In the genomic region with DNA sequence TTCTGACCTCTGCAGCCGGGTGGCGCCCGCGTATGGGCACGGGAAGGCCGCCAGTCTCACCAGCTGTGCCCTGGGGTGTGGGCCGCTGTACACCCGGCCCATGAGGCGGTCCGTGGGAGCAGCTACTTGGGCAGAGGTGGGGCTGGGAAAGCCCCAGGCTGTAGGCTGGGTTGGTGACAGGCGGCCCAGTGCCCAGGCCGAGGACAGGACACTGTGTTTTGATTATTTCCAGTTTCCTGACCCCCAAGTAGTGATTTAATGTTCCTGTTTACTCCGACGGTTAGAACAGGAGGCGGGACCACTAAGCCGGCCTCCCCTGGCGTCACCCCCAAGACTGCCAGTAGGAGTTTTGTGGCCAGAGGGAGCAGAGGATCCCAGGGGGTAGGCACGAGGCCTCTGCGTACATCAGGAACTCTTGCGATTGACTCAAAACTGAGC, we compare ENCODE assay signal across 22 cellular contexts. TPM values are rescaled to one million over a fixed set of nuclear protein-coding genes. Genes with fewer than 3 reads are reported as not detected.
DNase-seq lines count a peak whose midpoint lies in the region; ATAC-seq and TF ChIP-seq lines count a peak whose summit lies in the region.
"Had no signal": no experiment of that assay in that cellular context is flagged by ENCODE, and none has a peak within 500 bp of the region (broad histone marks: within the 10 kb centered on the region; RNA-seq: fewer than 3 reads in every experiment).

No MANE protein-coding gene starts in this region.

- DNase-seq in Right ventricle myocardium superior (peak; percentile 62), heart left ventricle (no peak), left lobe of liver (ENCODE audit: low spot score) (no peak), sciatic nerve (ENCODE audit: low spot score) (no peak), aorta (no peak), WTC11 (ENCODE audit: low spot score) (no peak)
- DNase-seq: activated effector memory CD4-positive, alpha-beta T cell treated with anti-CD3 and anti-CD28 coated beads, Interleukin-2, amount 50 U/mL, for 16 hours; amniotic stem cell; effector memory CD8-positive, alpha-beta T cell; mesenchymal stem cell; NCI-H1105; NCI-H2107; NCI-H526 treated with DMSO at 0.1 percent for 48 hours; stimulated activated CD4-positive, alpha-beta T cell treated with anti-CD3 and anti-CD28 coated beads, Interleukin-4, amount 100 ng/mL, for 24 hours had no signal

- CTCF ChIA-PET in WTC11 (lab: Charles Lee) = interaction anchor here (2.1 kb wide), 1 partner anchor 15 kb away, joined by 6 read pairs; no protein-coding TSS in a partner anchor

- no peak overlapping the region for H3K4me3 Mint-ChIP-seq in WTC11
- H3K4me3 Mint-ChIP-seq: effector memory CD8-positive, alpha-beta T cell; neural crest cell had no signal

- TF ChIP-seq POLR2A in heart left ventricle (IDR thresholded peaks at IDR 0.05) = no peak

- H3K27ac ChIP-seq in heart left ventricle = no peak overlapping the region
- H3K27ac ChIP-seq in aorta (ENCODE audit: low read depth in 1 of 2, low read length in 2 of 2) = no peak overlapping the region
- H3K27ac ChIP-seq: thoracic aorta had no signal

- no peak for TF ChIP-seq CTCF in heart left ventricle (IDR thresholded peaks at IDR 0.05)
- no peak for TF ChIP-seq CTCF in WTC11 (IDR thresholded peaks at IDR 0.05)

- no peaks in the 10 kb centered on the region for H3K27me3 Mint-ChIP-seq in WTC11 (ENCODE audit: low read depth)

- H3K27me3 ChIP-seq in heart left ventricle (peaks cover 0 to 6% (median 0%) of the 10 kb centered on the region in 9 donors), aorta (ENCODE audit: control insufficient read depth in 1 of 2, insufficient read depth in 2 of 2, low read length in 1 of 2) (no peaks in the 10 kb centered on the region)

- ATAC-seq in Right ventricle myocardium superior (ENCODE audit: poor library complexity) = peak; percentile 25
- no peak for ATAC-seq in heart left ventricle
- ATAC-seq in left lobe of liver = peak; percentile 54
- ATAC-seq in sciatic nerve = peak; percentile 75
- ATAC-seq in aorta (ENCODE audit: low FRiP score) = peak; percentile 59
- no peak for ATAC-seq in WTC11
- no peak for ATAC-seq in HG03432 (IDR thresholded peaks at IDR 0.05; ENCODE audit: unreplicated experiment)
- no peak for ATAC-seq in GM18519 (IDR thresholded peaks at IDR 0.05; ENCODE audit: low FRiP score, unreplicated experiment)
- ATAC-seq: effector memory CD8-positive, alpha-beta T cell had no signal

- no peaks in the 10 kb centered on the region for H3K36me3 ChIP-seq in heart left ventricle
- H3K36me3 ChIP-seq in aorta (ENCODE audit: control insufficient read depth in 1 of 2, insufficient read depth in 2 of 2, low read length in 1 of 2) = no peaks in the 10 kb centered on the region
- H3K36me3 ChIP-seq: HAP-1, thoracic aorta had no signal

- H3K9me3 Mint-ChIP-seq in WTC11 = peaks cover 19% of the 10 kb centered on the region

- H3K4me1 ChIP-seq in heart left ventricle = no peaks in the 10 kb centered on the region
- H3K4me1 ChIP-seq in aorta (ENCODE audit: control insufficient read depth in 1 of 2, insufficient read depth in 2 of 2, low read length in 2 of 2) = no peaks in the 10 kb centered on the region
- H3K4me1 ChIP-seq: A549, HAP-1 had no signal

- POLR2A ChIA-PET in WTC11 (lab: Charles Lee) = no interaction called here

- intact Hi-C loops in Right ventricle myocardium superior (cut with DNase I) (no loop called here), heart left ventricle (cut with DNase I) (no loop called here), sciatic nerve (cut with DNase I) (no loop called here), aorta (cut with DNase I) (no loop called here)

- H3K4me1 Mint-ChIP-seq in WTC11 = peaks cover 5% of the 10 kb centered on the region; the same call in 1 of the 2 replicates
- H3K4me1 Mint-ChIP-seq: neural crest cell had no signal

- 70 to 78% (median 77%) methylated on average over 14 to 20 of the region's 20 CpGs for WGBS in heart left ventricle, 4 donors
- 88 to 91% methylated on average over 20 of the region's 20 CpGs for WGBS in aorta, 2 donors

- H3K9me3 ChIP-seq in heart left ventricle (peaks cover 0 to 6% (median 0%) of the 10 kb centered on the region in 12 donors), aorta (ENCODE audit: control insufficient read depth, low read length) (no peaks in the 10 kb centered on the region)
- H3K9me3 ChIP-seq: HAP-1, thoracic aorta had no signal

- H3K36me3 Mint-ChIP-seq in WTC11 = peaks cover 16% of the 10 kb centered on the region

- no peak overlapping the region for H3K27ac Mint-ChIP-seq in WTC11
- H3K27ac Mint-ChIP-seq: effector memory CD8-positive, alpha-beta T cell had no signal

- H3K4me3 ChIP-seq in heart left ventricle (no peak overlapping the region), aorta (ENCODE audit: low read length in 2 of 2) (no peak overlapping the region)
- H3K4me3 ChIP-seq: A549, HAP-1, thoracic aorta had no signal

TF ChIP-seq in WTC11, 78 proteins besides CTCF, POLR2A, EP300 and RAD21 (continues in another document):
- no peak for TF ChIP-seq SMAD4 (CRISPR knock-in tag; IDR thresholded peaks at IDR 0.05)
- no peak for TF ChIP-seq RELA (CRISPR knock-in tag; IDR thresholded peaks at IDR 0.05; ENCODE audit: borderline replicate concordance)
- no peak for TF ChIP-seq FOXJ3 (CRISPR knock-in tag; IDR thresholded peaks at IDR 0.05; ENCODE audit: borderline replicate concordance)
- TF ChIP-seq CBFB (CRISPR knock-in tag; IDR thresholded peaks at IDR 0.05; ENCODE audit: low read depth) = no peak
- no peak for TF ChIP-seq ZNF423 (CRISPR knock-in tag; IDR thresholded peaks at IDR 0.05)
- TF ChIP-seq, protein P1, sequence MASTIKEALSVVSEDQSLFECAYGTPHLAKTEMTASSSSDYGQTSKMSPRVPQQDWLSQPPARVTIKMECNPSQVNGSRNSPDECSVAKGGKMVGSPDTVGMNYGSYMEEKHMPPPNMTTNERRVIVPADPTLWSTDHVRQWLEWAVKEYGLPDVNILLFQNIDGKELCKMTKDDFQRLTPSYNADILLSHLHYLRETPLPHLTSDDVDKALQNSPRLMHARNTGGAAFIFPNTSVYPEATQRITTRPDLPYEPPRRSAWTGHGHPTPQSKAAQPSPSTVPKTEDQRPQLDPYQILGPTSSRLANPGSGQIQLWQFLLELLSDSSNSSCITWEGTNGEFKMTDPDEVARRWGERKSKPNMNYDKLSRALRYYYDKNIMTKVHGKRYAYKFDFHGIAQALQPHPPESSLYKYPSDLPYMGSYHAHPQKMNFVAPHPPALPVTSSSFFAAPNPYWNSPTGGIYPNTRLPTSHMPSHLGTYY (CRISPR knock-in tag; IDR thresholded peaks at IDR 0.05) = no peak
- no peak for TF ChIP-seq HMGA2 (CRISPR knock-in tag; IDR thresholded peaks at IDR 0.05)
- TF ChIP-seq, protein P2, sequence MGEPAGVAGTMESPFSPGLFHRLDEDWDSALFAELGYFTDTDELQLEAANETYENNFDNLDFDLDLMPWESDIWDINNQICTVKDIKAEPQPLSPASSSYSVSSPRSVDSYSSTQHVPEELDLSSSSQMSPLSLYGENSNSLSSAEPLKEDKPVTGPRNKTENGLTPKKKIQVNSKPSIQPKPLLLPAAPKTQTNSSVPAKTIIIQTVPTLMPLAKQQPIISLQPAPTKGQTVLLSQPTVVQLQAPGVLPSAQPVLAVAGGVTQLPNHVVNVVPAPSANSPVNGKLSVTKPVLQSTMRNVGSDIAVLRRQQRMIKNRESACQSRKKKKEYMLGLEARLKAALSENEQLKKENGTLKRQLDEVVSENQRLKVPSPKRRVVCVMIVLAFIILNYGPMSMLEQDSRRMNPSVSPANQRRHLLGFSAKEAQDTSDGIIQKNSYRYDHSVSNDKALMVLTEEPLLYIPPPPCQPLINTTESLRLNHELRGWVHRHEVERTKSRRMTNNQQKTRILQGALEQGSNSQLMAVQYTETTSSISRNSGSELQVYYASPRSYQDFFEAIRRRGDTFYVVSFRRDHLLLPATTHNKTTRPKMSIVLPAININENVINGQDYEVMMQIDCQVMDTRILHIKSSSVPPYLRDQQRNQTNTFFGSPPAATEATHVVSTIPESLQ (CRISPR knock-in tag; IDR thresholded peaks at IDR 0.05) = no peak
- no peak for TF ChIP-seq PRRX2 (CRISPR knock-in tag; IDR thresholded peaks at IDR 0.05)
- TF ChIP-seq, protein P3, sequence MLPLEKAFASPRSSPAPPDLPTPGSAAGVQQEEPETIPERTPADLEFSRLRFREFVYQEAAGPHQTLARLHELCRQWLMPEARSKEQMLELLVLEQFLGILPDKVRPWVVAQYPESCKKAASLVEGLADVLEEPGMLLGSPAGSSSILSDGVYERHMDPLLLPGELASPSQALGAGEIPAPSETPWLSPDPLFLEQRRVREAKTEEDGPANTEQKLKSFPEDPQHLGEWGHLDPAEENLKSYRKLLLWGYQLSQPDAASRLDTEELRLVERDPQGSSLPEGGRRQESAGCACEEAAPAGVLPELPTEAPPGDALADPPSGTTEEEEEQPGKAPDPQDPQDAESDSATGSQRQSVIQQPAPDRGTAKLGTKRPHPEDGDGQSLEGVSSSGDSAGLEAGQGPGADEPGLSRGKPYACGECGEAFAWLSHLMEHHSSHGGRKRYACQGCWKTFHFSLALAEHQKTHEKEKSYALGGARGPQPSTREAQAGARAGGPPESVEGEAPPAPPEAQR (CRISPR knock-in tag; IDR thresholded peaks at IDR 0.05) = no peak
- no peak for TF ChIP-seq ETV6 (CRISPR knock-in tag; IDR thresholded peaks at IDR 0.05)
- TF ChIP-seq NR2C2 (CRISPR knock-in tag; IDR thresholded peaks at IDR 0.05) = no peak
- no peak for TF ChIP-seq OVOL2 (CRISPR knock-in tag; IDR thresholded peaks at IDR 0.05; ENCODE audit: borderline replicate concordance)
- TF ChIP-seq, protein P4, sequence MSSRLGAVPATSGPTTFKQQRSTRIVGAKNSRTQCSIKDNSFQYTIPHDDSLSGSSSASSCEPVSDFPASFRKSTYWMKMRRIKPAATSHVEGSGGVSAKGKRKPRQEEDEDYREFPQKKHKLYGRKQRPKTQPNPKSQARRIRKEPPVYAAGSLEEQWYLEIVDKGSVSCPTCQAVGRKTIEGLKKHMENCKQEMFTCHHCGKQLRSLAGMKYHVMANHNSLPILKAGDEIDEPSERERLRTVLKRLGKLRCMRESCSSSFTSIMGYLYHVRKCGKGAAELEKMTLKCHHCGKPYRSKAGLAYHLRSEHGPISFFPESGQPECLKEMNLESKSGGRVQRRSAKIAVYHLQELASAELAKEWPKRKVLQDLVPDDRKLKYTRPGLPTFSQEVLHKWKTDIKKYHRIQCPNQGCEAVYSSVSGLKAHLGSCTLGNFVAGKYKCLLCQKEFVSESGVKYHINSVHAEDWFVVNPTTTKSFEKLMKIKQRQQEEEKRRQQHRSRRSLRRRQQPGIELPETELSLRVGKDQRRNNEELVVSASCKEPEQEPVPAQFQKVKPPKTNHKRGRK (CRISPR knock-in tag; IDR thresholded peaks at IDR 0.05; ENCODE audit: borderline replicate concordance) = no peak

RNA-seq across cellular contexts. Expression of a gene that starts 42.7 kb away (rescaled TPM):
- total RNA-seq in Right ventricle myocardium superior (0.16 TPM), heart left ventricle (under 1 TPM in 4 of 9 donors, not detected in 5; 0.12 to 0.48 (median 0.36) TPM), left lobe of liver (0.13 TPM), sciatic nerve (1.6 TPM), aorta (1 to 10 TPM; 3.9 to 5.8 TPM), WTC11 (2021) (0.52 to 0.80 TPM (median 0.64 TPM) in 3 replicates)
- polyA plus RNA-seq in heart left ventricle (under 1 TPM in 1 of 2 donors, not detected in 1; 0.21 TPM), aorta (under 1 TPM; 0.05 to 0.13 TPM)
- total RNA-seq: OCI-LY7, SK-MEL-5 had no signal

Comparison
In these comparisons a context has a peak if more than half of its experiments do, and no peak if none do; other contexts are left out.
1. ATAC-seq: peak in Right ventricle myocardium superior (single experiment), left lobe of liver (single experiment), sciatic nerve (single experiment) and aorta (single experiment); none in heart left ventricle (0 of 4), WTC11 (single experiment), HG03432 (single experiment) and GM18519 (single experiment).